Comparison of ENCODE assay signal across 9 cellular contexts in genomic region chr5:37840036-37840909, GRCh38. TPM values are rescaled to one million over a fixed set of nuclear protein-coding genes. Genes with fewer than 3 reads are reported as not detected.
A peak's percentile ranks its signal among the peaks of the same experiment; 100 is the strongest.
DNase-seq lines count a peak whose midpoint lies in the region; ATAC-seq and TF ChIP-seq lines count a peak whose summit lies in the region.
"Had no signal": no experiment of that assay in that cellular context is flagged by ENCODE, and none has a peak within 500 bp of the region (broad histone marks: within the 10 kb centered on the region; RNA-seq: fewer than 3 reads in every experiment).

A gene with protein sequence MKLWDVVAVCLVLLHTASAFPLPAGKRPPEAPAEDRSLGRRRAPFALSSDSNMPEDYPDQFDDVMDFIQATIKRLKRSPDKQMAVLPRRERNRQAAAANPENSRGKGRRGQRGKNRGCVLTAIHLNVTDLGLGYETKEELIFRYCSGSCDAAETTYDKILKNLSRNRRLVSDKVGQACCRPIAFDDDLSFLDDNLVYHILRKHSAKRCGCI (minus strand): TSS chr5:37840041. CDS start chr5:37834796, 5,245 bp downstream.

- H4K20me1 ChIP-seq in IMR-90 (ENCODE audit: insufficient read depth, low read length): peaks cover 9% of the 10 kb centered on the region; the same call in 1 of the 2 replicates

- H3K4me3 ChIP-seq in IMR-90 (ENCODE audit: insufficient read depth, low read depth, low read length) (peak within 1 kb of the TSS; percentile 53), left lung (peak within 1 kb of the TSS; percentile 18 to 19), suprapubic skin (peak within 1 kb of the TSS; percentile 57)

- no peak within 1 kb of the TSS; the same call in 1 of the 2 replicates for H3K18ac ChIP-seq in IMR-90 (ENCODE audit: low read depth, low read length)

- H3K36me3 ChIP-seq in IMR-90 (ENCODE audit: control insufficient read depth, insufficient read depth, low read length): no peaks in the 10 kb centered on the region
- no peaks in the 10 kb centered on the region for H3K36me3 ChIP-seq in left lung
- no peaks in the 10 kb centered on the region for H3K36me3 ChIP-seq in suprapubic skin

- no peak within 1 kb of the TSS for H2AK5ac ChIP-seq in IMR-90 (ENCODE audit: low read depth, low read length)

- H2BK20ac ChIP-seq in IMR-90 (ENCODE audit: low read depth, low read length): no peak within 1 kb of the TSS

- no peaks in the 10 kb centered on the region for H3K9me3 ChIP-seq in IMR-90 (ENCODE audit: control insufficient read depth, insufficient read depth, low read length)
- no peaks in the 10 kb centered on the region for H3K9me3 ChIP-seq in left lung
- H3K9me3 ChIP-seq in suprapubic skin: no peaks in the 10 kb centered on the region

- in situ Hi-C loops in IMR-90 (cut with MboI; ENCODE audit: low sequenced_read_pairs): no loop called here

- peaks cover 14% of the 10 kb centered on the region; the same call in 1 of the 2 replicates for H3K27me3 ChIP-seq in IMR-90 (ENCODE audit: control insufficient read depth, insufficient read depth, low read length)
- peaks cover 85 to 100% of the 10 kb centered on the region in 2 donors for H3K27me3 ChIP-seq in left lung
- peaks cover 77% of the 10 kb centered on the region for H3K27me3 ChIP-seq in suprapubic skin

- peak within 1 kb of the TSS; percentile 6; the same call in 1 of the 2 replicates for H2BK120ac ChIP-seq in IMR-90 (ENCODE audit: low read depth, low read length)

- H3K4me1 Mint-ChIP-seq in central memory CD8-positive, alpha-beta T cell: peaks cover 16% of the 10 kb centered on the region

- TF ChIP-seq POLR2A in IMR-90 (IDR thresholded peaks at IDR 0.05; ENCODE audit: low read depth, low read length): peak; percentile 88
- no peak for TF ChIP-seq POLR2A in suprapubic skin (IDR thresholded peaks at IDR 0.05)

- CTCF ChIA-PET in IMR-90 (lab: Yijun Ruan, JAX): interaction anchor here (0.5 kb wide), 1 partner anchor 353 kb away, joined by 7 read pairs; no protein-coding TSS in a partner anchor

- H2AFZ ChIP-seq in IMR-90 (replicated peaks; ENCODE audit: low read length, poor library complexity): peak within 1 kb of the TSS; percentile 89

- H4K5ac ChIP-seq in IMR-90 (ENCODE audit: low read depth, low read length): no peak within 1 kb of the TSS

- no peak within 1 kb of the TSS for H3K27ac Mint-ChIP-seq in central memory CD8-positive, alpha-beta T cell (ENCODE audit: low read depth)
- H3K27ac Mint-ChIP-seq: T-helper 1 cell treated with Interleukin-12 subunit alpha and Interleukin-12 subunit beta and Interleukin-4 antibody, amounts not matched to agents 30 μg/mL and 1 μg/mL, for 36 hours had no signal

- H3K4me3 Mint-ChIP-seq in central memory CD8-positive, alpha-beta T cell: peak within 1 kb of the TSS; percentile 61

- H3K4me2 ChIP-seq in IMR-90 (ENCODE audit: low read depth, low read length): peak within 1 kb of the TSS; percentile 87

- peaks cover 83% of the 10 kb centered on the region for H3K27me3 Mint-ChIP-seq in central memory CD8-positive, alpha-beta T cell

- 0 out of 4 replicates have a peak, but pooled peaks cover 0 to 5% of the 10 kb centered on the region in 2 experiments for H3K79me1 ChIP-seq in IMR-90 (ENCODE audit: low read depth in 1 of 2, low read length in 2 of 2)

- H3K9me1 ChIP-seq in IMR-90 (ENCODE audit: insufficient read depth, low read length): peaks cover 3% of the 10 kb centered on the region; the same call in 1 of the 2 replicates

- H3K9me3 Mint-ChIP-seq in central memory CD8-positive, alpha-beta T cell: no peaks in the 10 kb centered on the region
- H3K9me3 Mint-ChIP-seq: T-helper 1 cell treated with Interleukin-12 subunit alpha and Interleukin-12 subunit beta and Interleukin-4 antibody, amounts not matched to agents 30 μg/mL and 1 μg/mL, for 36 hours had no signal

- H2AK9ac ChIP-seq in IMR-90 (replicated peaks; ENCODE audit: low read depth, low read length, poor library complexity): peak within 1 kb of the TSS; percentile 88

- DNase-seq in EL (peak; percentile 77), IMR-90 (peak; percentile 77), left lung (peak in 1 of 2 donors; percentile 79), suprapubic skin (ENCODE audit: low spot score in 2 of 2) (peak in 1 of 2 donors; percentile 59), NCI-H345 treated with DMSO at 0.1 percent for 48 hours (lab: John Stamatoyannopoulos, UW; ENCODE audit: unreplicated experiment) (no peak), activated gamma-delta T cell treated with Interleukin-2 at 50 U/mL for 16 hours (no peak)
- DNase-seq in central memory CD8-positive, alpha-beta T cell (ENCODE audit: low spot score in 2 of 2): no peak

- H4K8ac ChIP-seq in IMR-90 (ENCODE audit: low read depth in 2 of 2, low read length in 2 of 2): peak within 1 kb of the TSS in 1 of 2 experiments; percentile 2; a peak in 1 of 4 replicates

- ATAC-seq in IMR-90 (ENCODE audit: low read depth) (peak; percentile 62), left lung (peak; percentile 49), HG03097 (IDR thresholded peaks at IDR 0.05; ENCODE audit: low FRiP score, unreplicated experiment) (no peak)
- no peak for ATAC-seq in central memory CD8-positive, alpha-beta T cell (replicated peaks; ENCODE audit: extremely low read depth, poor library complexity, severe bottlenecking)

- H3K4ac ChIP-seq in IMR-90 (ENCODE audit: low read depth, low read length): peak within 1 kb of the TSS; percentile 8

- peaks cover 2% of the 10 kb centered on the region for H3K4me1 ChIP-seq in IMR-90 (ENCODE audit: control insufficient read depth, insufficient read depth, low read length)
- H3K4me1 ChIP-seq in left lung: peaks cover 19 to 42% of the 10 kb centered on the region in 2 donors
- peaks cover 47% of the 10 kb centered on the region for H3K4me1 ChIP-seq in suprapubic skin

- peak within 1 kb of the TSS; percentile 52; the same call in 1 of the 2 replicates for H3K23ac ChIP-seq in IMR-90 (ENCODE audit: low read depth, low read length)

- dilution Hi-C loops in IMR-90 (cut with HindIII; ENCODE audit: low sequenced_read_pairs, unreplicated experiment): no loop called here

- peak within 1 kb of the TSS; percentile 40 for H3K9ac ChIP-seq in IMR-90 (ENCODE audit: low read depth, low read length)

- no TSS peak for BruUV-seq in IMR-90 (replicated peaks; lab: Mats Ljungman, UMichigan)

- TF ChIP-seq RAD21 in IMR-90 (IDR thresholded peaks at IDR 0.05; ENCODE audit: low read length): peak; percentile 27

- intact Hi-C loops in IMR-90 (cut with micrococcal nuclease) (no loop called here), left lung (cut with DNase I) (no loop called here)

- POLR2A ChIA-PET in IMR-90 (lab: Charles Lee; ENCODE audit: unreplicated experiment): interaction anchor here (0.8 kb wide), 1 partner anchor 56 kb away, joined by 3 read pairs; no protein-coding TSS in a partner anchor

- H4K91ac ChIP-seq in IMR-90 (ENCODE audit: insufficient read depth, low read depth, low read length): no peak within 1 kb of the TSS

- peak within 1 kb of the TSS; percentile 57 for H2BK5ac ChIP-seq in IMR-90 (ENCODE audit: low read depth, low read length, poor library complexity, severe bottlenecking)

- H3K27ac ChIP-seq in IMR-90 (ENCODE audit: insufficient read depth, low read length): peak within 1 kb of the TSS; percentile 24
- no peak within 1 kb of the TSS for H3K27ac ChIP-seq in left lung
- no peak within 1 kb of the TSS for H3K27ac ChIP-seq in suprapubic skin

- no peak within 1 kb of the TSS for H2BK15ac ChIP-seq in IMR-90 (ENCODE audit: low read depth, low read length)

- H3K36me3 Mint-ChIP-seq in central memory CD8-positive, alpha-beta T cell (ENCODE audit: insufficient read depth): no peaks in the 10 kb centered on the region

- H3K56ac ChIP-seq in IMR-90 (ENCODE audit: extremely low read depth, insufficient read depth, low read length): no peak within 1 kb of the TSS

- TF ChIP-seq EP300 in suprapubic skin (IDR thresholded peaks at IDR 0.05): no peak

- TF ChIP-seq CTCF in IMR-90 (conservative IDR thresholded peaks at IDR 0.05; ENCODE audit: low read depth, low read length) (peak; percentile 29; the same call in 1 of the 2 replicates), left lung (IDR thresholded peaks at IDR 0.05) (no peak), suprapubic skin (IDR thresholded peaks at IDR 0.05) (no peak)

- H3K14ac ChIP-seq in IMR-90 (replicated peaks; ENCODE audit: low read depth, low read length): peak within 1 kb of the TSS; percentile 55; the same call in 1 of the 2 replicates

- WGBS in IMR-90 (ENCODE audit: extremely low coverage in 2 of 2, insufficient read length in 1 of 2), 2 experiments: 2% methylated on average over 44 of the region's 72 CpGs; no CpG with 5 or more reads in 1 of the 2 experiments
- WGBS in suprapubic skin: 2% methylated on average over 28 of the region's 72 CpGs

TF ChIP-seq in IMR-90, 13 proteins besides CTCF, POLR2A, EP300 and RAD21:
- TF ChIP-seq MAZ (IDR thresholded peaks at IDR 0.05; ENCODE audit: borderline replicate concordance, low read depth, low read length) (no peak), ELK1 (IDR thresholded peaks at IDR 0.05; ENCODE audit: borderline replicate concordance, low read depth, low read length) (no peak)

RNA-seq across cellular contexts. Expression of the gene that starts here (rescaled TPM):
- 0.18 and 0.28 TPM in 2 replicates for total RNA-seq in IMR-90 (2012; rRNA removed)
- polyA plus RNA-seq in IMR-90 (2012; rRNA removed): 0.82 and 0.85 TPM in 2 replicates
- polyA plus RNA-seq in IMR-90 (2012; cell fraction: cytosol; rRNA removed): 0.35 and 0.68 TPM in 2 replicates
- 1.6 and 3.3 TPM in 2 replicates for polyA plus RNA-seq in IMR-90 (2012; cell fraction: nucleus; rRNA removed; ENCODE audit: low replicate concordance)
- not detected for total RNA-seq in left lung
- total RNA-seq in suprapubic skin: 1 to 10 TPM in 1 of 4 donors, under 1 TPM in 3; 0.19 to 1.4 (median 0.61) TPM

Comparison
In these comparisons a context has a peak if more than half of its experiments do, and no peak if none do; other contexts are left out.
1. Peak in ATAC-seq and H3K4me3 ChIP-seq in left lung; RNA of the gene not detected or under 1 TPM.
2. DNase-seq: peak in EL (single experiment) and IMR-90 (single experiment); none in central memory CD8-positive, alpha-beta T cell (0 of 2), NCI-H345 treated with DMSO at 0.1 percent for 48 hours (single experiment) and activated gamma-delta T cell treated with Interleukin-2 at 50 U/mL for 16 hours (single experiment).
3. Peak in every context shown above with its lines, with median percentiles within 50 percentile points of each other: H3K4me3 ChIP-seq.